ENCODE assay signal across 28 cellular contexts in genomic region chr13:78383899-78384298, GRCh38.
"Had no signal": no experiment of that assay in that cellular context is flagged by ENCODE, and none has a peak within 500 bp of the region (broad histone marks: within the 10 kb centered on the region; RNA-seq: fewer than 3 reads in every experiment).

No MANE protein-coding gene starts in this region.

- H3K4me2 ChIP-seq: hepatocyte had no signal

- H3K27ac Mint-ChIP-seq: dendritic cell treated with granulocyte-macrophage colony-stimulating factor and Interleukin-4, amounts not matched to agents 40 ng/mL and 50 ng/mL, for 4 days; naive thymus-derived CD8-positive, alpha-beta T cell; nephron progenitor cell; stimulated activated naive CD8-positive, alpha-beta T cell treated with anti-CD3 and anti-CD28 coated beads, Interleukin-15, amount 100 ng/mL, for 72 hours had no signal

- H3K27me3 ChIP-seq: colonic mucosa, esophagus muscularis mucosa, foreskin keratinocyte, heart left ventricle, hepatocyte, ovary, right lobe of liver, suprapubic skin, transverse colon, upper lobe of right lung, uterus had no signal

- H3K27me3 Mint-ChIP-seq: dendritic cell treated with granulocyte-macrophage colony-stimulating factor and Interleukin-4, amounts not matched to agents 40 ng/mL and 50 ng/mL, for 4 days had no signal

- H3K36me3 Mint-ChIP-seq: naive thymus-derived CD8-positive, alpha-beta T cell had no signal

- H3K27ac ChIP-seq: colonic mucosa, esophagus muscularis mucosa, foreskin keratinocyte, gastroesophageal sphincter, heart left ventricle, hepatocyte, ovary, right lobe of liver, suprapubic skin, transverse colon, upper lobe of right lung, uterus had no signal

- H3K4me3 ChIP-seq: colonic mucosa, esophagus muscularis mucosa, gastroesophageal sphincter, heart left ventricle, hepatocyte, ovary, right lobe of liver, suprapubic skin, transverse colon, upper lobe of right lung, uterus had no signal

- H3K9me3 ChIP-seq: colonic mucosa, esophagus muscularis mucosa, gastroesophageal sphincter, heart left ventricle, ovary, right lobe of liver, suprapubic skin, transverse colon, upper lobe of right lung, uterus had no signal

- H3K4me1 Mint-ChIP-seq: naive thymus-derived CD8-positive, alpha-beta T cell; nephron progenitor cell; stimulated activated naive CD8-positive, alpha-beta T cell treated with anti-CD3 and anti-CD28 coated beads, Interleukin-15, amount 100 ng/mL, for 72 hours had no signal

- H2AFZ ChIP-seq: hepatocyte had no signal

- H3K4me1 ChIP-seq: colonic mucosa, esophagus muscularis mucosa, foreskin keratinocyte, gastroesophageal sphincter, heart left ventricle, right lobe of liver, suprapubic skin, transverse colon, upper lobe of right lung, uterus had no signal

- H3K36me3 ChIP-seq: colonic mucosa, esophagus muscularis mucosa, gastroesophageal sphincter, heart left ventricle, ovary, right lobe of liver, suprapubic skin, transverse colon, upper lobe of right lung, uterus had no signal

- ATAC-seq: foreskin keratinocyte; gastroesophageal sphincter; left lobe of liver; naive thymus-derived CD8-positive, alpha-beta T cell; right lobe of liver; stimulated activated naive CD8-positive, alpha-beta T cell treated with anti-CD3 and anti-CD28 coated beads, Interleukin-15, amount 100 ng/mL, for 72 hours; upper lobe of right lung had no signal

- H3K9me3 Mint-ChIP-seq: dendritic cell treated with granulocyte-macrophage colony-stimulating factor and Interleukin-4, amounts not matched to agents 40 ng/mL and 50 ng/mL, for 4 days; naive thymus-derived CD8-positive, alpha-beta T cell; nephron progenitor cell had no signal

- H3K79me2 ChIP-seq: hepatocyte had no signal

- H3K4me3 Mint-ChIP-seq: dendritic cell treated with granulocyte-macrophage colony-stimulating factor and Interleukin-4, amounts not matched to agents 40 ng/mL and 50 ng/mL, for 4 days; naive thymus-derived CD8-positive, alpha-beta T cell; nephron progenitor cell; stimulated activated naive CD8-positive, alpha-beta T cell treated with anti-CD3 and anti-CD28 coated beads, Interleukin-15, amount 100 ng/mL, for 72 hours had no signal

- DNase-seq: colonic mucosa; effector CD8-positive, alpha-beta T cell; foreskin keratinocyte; kidney; mammary epithelial cell; naive thymus-derived CD8-positive, alpha-beta T cell; nephron progenitor cell; occipital lobe; ovary; posterior cingulate gyrus; retina; right lobe of liver; small intestine; stimulated activated CD4-positive, alpha-beta T cell treated with anti-CD3 and anti-CD28 coated beads, Interleukin-15, amount 100 ng/mL, for 24 hours; stimulated activated CD4-positive, alpha-beta T cell treated with anti-CD3 and anti-CD28 coated beads, Interleukin-4, amount 100 ng/mL, for 1 hour; stimulated activated CD8-positive, alpha-beta memory T cell treated with anti-CD3 and anti-CD28 coated beads, Interleukin-4, amount 100 ng/mL, for 48 hours; stimulated activated naive CD4-positive, alpha-beta T cell; stimulated activated naive CD8-positive, alpha-beta T cell treated with anti-CD3 and anti-CD28 coated beads, Interleukin-15, amount 100 ng/mL, for 72 hours; transverse colon; upper lobe of right lung; uterus had no signal
